In the genomic region with DNA sequence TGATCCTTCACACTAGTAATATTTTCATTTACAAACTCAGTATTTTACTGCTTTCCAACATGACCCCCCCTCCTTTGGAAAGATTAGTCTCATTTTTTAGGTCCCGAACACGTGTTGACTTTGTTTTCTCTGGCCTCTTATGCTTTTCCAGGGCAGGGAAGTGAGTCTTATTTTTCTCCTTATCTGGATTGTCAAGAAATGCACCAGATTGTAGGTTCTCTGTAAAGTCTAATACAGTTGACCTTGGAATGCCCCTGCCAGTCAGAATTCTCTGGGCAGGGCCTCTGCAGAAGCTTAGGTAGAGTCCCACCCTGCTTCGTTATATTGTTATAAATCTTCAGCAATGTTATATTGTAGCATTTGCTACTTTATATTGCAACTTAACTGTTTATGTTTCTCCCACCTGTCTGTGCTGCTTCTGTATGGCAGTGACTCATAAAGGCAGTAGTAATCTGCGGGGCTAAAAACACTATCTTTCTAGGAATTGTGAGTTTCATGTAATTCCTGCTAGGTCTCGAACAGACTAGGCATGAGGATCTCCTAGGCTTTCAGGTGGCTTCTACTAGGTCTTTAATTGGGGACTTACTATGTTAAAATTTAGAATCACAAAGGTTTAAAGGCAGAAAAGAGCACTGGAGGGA, we compare ENCODE assay signal across 8 cellular contexts. TPM values are rescaled to one million over a fixed set of nuclear protein-coding genes. Genes with fewer than 3 reads are reported as not detected.
DNase-seq lines count a peak whose midpoint lies in the region; ATAC-seq and TF ChIP-seq lines count a peak whose summit lies in the region.

No MANE protein-coding gene starts in this region.

- no peak for TF ChIP-seq CTCF in left ventricle myocardium inferior (IDR thresholded peaks at IDR 0.05; ENCODE audit: borderline replicate concordance)
- no peak for TF ChIP-seq CTCF in left lung (IDR thresholded peaks at IDR 0.05)
- TF ChIP-seq CTCF in uterus (IDR thresholded peaks at IDR 0.05): no peak

- POLR2A ChIA-PET in activated naive CD8-positive, alpha-beta T cell treated with anti-CD3 and anti-CD28 coated beads, Interleukin-2, amount 10 ng/mL, durations not matched to agents 7 days and 5 days (lab: Charles Lee): no interaction called here

- no peaks in the 10 kb centered on the region for H3K9me3 ChIP-seq in left ventricle myocardium inferior (replicated peaks)
- H3K9me3 ChIP-seq in left lung: no peaks in the 10 kb centered on the region
- H3K9me3 ChIP-seq in uterus: no peaks in the 10 kb centered on the region

- H3K27ac ChIP-seq in left ventricle myocardium inferior (replicated peaks) (peak overlapping the region; percentile 100), left lung (peak overlapping the region; percentile 94 to 97), uterus (peak overlapping the region; percentile 96 to 97)

- no peaks in the 10 kb centered on the region for H3K27me3 Mint-ChIP-seq in activated naive CD8-positive, alpha-beta T cell treated with anti-CD3 and anti-CD28 coated beads, Interleukin-2, amount 10 ng/mL, durations not matched to agents 7 days and 5 days

- intact Hi-C loops in left ventricle myocardium inferior (cut with micrococcal nuclease) (no loop called here), left ventricle myocardium superior (cut with micrococcal nuclease) (no loop called here), left lung (cut with DNase I) (no loop called here), uterus (cut with DNase I; ENCODE audit: low total_unique reads) (no loop called here)

- H3K4me3 Mint-ChIP-seq in activated naive CD8-positive, alpha-beta T cell treated with anti-CD3 and anti-CD28 coated beads, Interleukin-2, amount 10 ng/mL, durations not matched to agents 7 days and 5 days: peak overlapping the region; percentile 91

- H3K27me3 ChIP-seq in left ventricle myocardium inferior (ENCODE audit: low read depth) (no peaks in the 10 kb centered on the region), left lung (no peaks in the 10 kb centered on the region), uterus (no peaks in the 10 kb centered on the region)

- H3K4me3 ChIP-seq in left ventricle myocardium inferior (peak overlapping the region; percentile 88), left lung (peak overlapping the region in 1 of 2 donors; percentile 50), uterus (no peak overlapping the region)

- ATAC-seq in left ventricle myocardium superior: no peak
- ATAC-seq in activated naive CD8-positive, alpha-beta T cell treated with anti-CD3 and anti-CD28 coated beads, Interleukin-2, amount 10 ng/mL, durations not matched to agents 7 days and 5 days (ENCODE audit: low read depth): no peak
- ATAC-seq in left lung: no peak
- no peak for ATAC-seq in HG02678 (IDR thresholded peaks at IDR 0.05; ENCODE audit: unreplicated experiment)
- no peak for ATAC-seq in esophagus mucosa
- ATAC-seq in HG02759 (IDR thresholded peaks at IDR 0.05; ENCODE audit: unreplicated experiment): no peak

- peaks cover 23% of the 10 kb centered on the region for H3K4me1 Mint-ChIP-seq in activated naive CD8-positive, alpha-beta T cell treated with anti-CD3 and anti-CD28 coated beads, Interleukin-2, amount 10 ng/mL, durations not matched to agents 7 days and 5 days

- TF ChIP-seq POLR2A in uterus (IDR thresholded peaks at IDR 0.05): no peak

- H3K4me1 ChIP-seq in left ventricle myocardium inferior (peaks cover 58% of the 10 kb centered on the region), left lung (peaks cover 12 to 14% of the 10 kb centered on the region in 2 donors), uterus (peaks cover 0 to 3% of the 10 kb centered on the region in 2 donors)

- no peak overlapping the region for H3K27ac Mint-ChIP-seq in activated naive CD8-positive, alpha-beta T cell treated with anti-CD3 and anti-CD28 coated beads, Interleukin-2, amount 10 ng/mL, durations not matched to agents 7 days and 5 days

- H3K36me3 Mint-ChIP-seq in activated naive CD8-positive, alpha-beta T cell treated with anti-CD3 and anti-CD28 coated beads, Interleukin-2, amount 10 ng/mL, durations not matched to agents 7 days and 5 days: no peaks in the 10 kb centered on the region

- DNase-seq in left ventricle myocardium inferior (no peak), left ventricle myocardium superior (no peak), left lung (no peak), uterus (no peak)
- no peak for DNase-seq in activated naive CD8-positive, alpha-beta T cell treated with anti-CD3 and anti-CD28 coated beads, Interleukin-2, amount 10 ng/mL, durations not matched to agents 7 days and 5 days

- H3K9me3 Mint-ChIP-seq in activated naive CD8-positive, alpha-beta T cell treated with anti-CD3 and anti-CD28 coated beads, Interleukin-2, amount 10 ng/mL, durations not matched to agents 7 days and 5 days: no peaks in the 10 kb centered on the region

- H3K36me3 ChIP-seq in left ventricle myocardium inferior (no peaks in the 10 kb centered on the region), left lung (no peaks in the 10 kb centered on the region), uterus (no peaks in the 10 kb centered on the region)

RNA-seq across cellular contexts. Expression of gene TDRD3, which starts 2.0 kb away (rescaled TPM):
- total RNA-seq in left ventricle myocardium inferior (46.6 TPM), left ventricle myocardium superior (43.5 TPM), left lung (10 to 100 TPM; 18.2 to 21.0 TPM), uterus (10 to 100 TPM; 18.2 to 76.8 (median 48.4) TPM), esophagus mucosa (19.0 TPM)
- total RNA-seq in activated naive CD8-positive, alpha-beta T cell treated with anti-CD3 and anti-CD28 coated beads, Interleukin-2, amount 10 ng/mL, durations not matched to agents 7 days and 5 days: 10 to 100 TPM; 26.5 to 31.1 TPM
